In the genomic region with DNA sequence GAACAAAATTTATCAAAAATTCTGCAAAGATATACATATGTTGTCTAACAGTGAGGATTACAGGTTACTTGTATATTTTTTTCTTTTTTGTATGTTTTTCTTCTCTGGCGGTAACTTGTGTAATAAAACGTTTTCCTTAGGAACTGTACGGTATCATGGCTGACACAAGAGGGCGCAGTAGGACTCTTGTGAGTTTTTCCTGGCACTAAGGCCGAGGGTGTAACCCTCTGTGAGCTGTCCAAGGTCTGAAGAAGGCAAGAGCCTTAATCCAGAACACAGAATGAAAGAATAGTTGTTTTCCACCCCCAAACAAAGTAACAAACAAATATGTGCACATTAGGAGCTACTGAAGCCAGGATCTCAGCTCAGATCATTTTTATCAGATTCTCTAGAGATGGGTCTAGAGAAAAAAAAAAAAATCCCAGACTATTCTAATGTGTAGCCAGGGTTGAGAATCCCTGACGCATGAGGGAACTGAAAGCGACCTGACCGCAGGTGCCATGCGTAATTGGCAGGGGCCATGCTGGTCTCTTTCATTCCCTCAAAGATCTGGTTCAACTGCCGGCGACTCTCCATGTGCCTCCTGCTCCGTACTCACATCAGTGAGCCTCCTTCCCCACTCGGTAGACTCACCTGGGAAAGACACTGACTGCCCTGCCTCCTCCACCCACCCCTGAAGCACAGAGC, we compare ENCODE assay signal across 8 cellular contexts.
DNase-seq lines count a peak whose midpoint lies in the region; ATAC-seq and TF ChIP-seq lines count a peak whose summit lies in the region.

No MANE protein-coding gene starts in this region.

- DNase-seq in AG08395 (ENCODE audit: low spot score): peak; percentile 80
- peak; percentile 33 for DNase-seq in NCI-H1105 treated with DMSO at 0.1 percent for 48 hours (lab: John Stamatoyannopoulos, UW)
- peak; percentile 62 for DNase-seq in T1000 (lab: John Stamatoyannopoulos, UW)
- peak; percentile 67 for DNase-seq in fibroblast of gingiva (ENCODE audit: low read depth)
- no peak for DNase-seq in activated effector memory CD4-positive, alpha-beta T cell treated with Interleukin-2 at 50 U/mL for 16 hours

- no peak overlapping the region for H3K27ac Mint-ChIP-seq in nephron

- no peak overlapping the region for H3K4me3 Mint-ChIP-seq in nephron

- H3K4me1 Mint-ChIP-seq in nephron: no peaks in the 10 kb centered on the region

- H3K9me3 Mint-ChIP-seq in nephron: peaks cover 2% of the 10 kb centered on the region

- ATAC-seq in HG02798 (IDR thresholded peaks at IDR 0.05; ENCODE audit: poor library complexity, unreplicated experiment): peak; percentile 79

- H3K36me3 Mint-ChIP-seq in nephron (ENCODE audit: low read depth): no peaks in the 10 kb centered on the region

- TF ChIP-seq CTCF in GM12873 (IDR thresholded peaks at IDR 0.05; ENCODE audit: insufficient read depth, low read depth, low read length, missing control alignments): peak; percentile 76
- TF ChIP-seq CTCF in nephron (IDR thresholded peaks at IDR 0.05; ENCODE audit: unreplicated experiment in 3 of 3): peak; percentile 84 to 91 (median 91)

- peaks cover 15% of the 10 kb centered on the region for H3K27me3 Mint-ChIP-seq in nephron (ENCODE audit: low read depth)
